ENCODE assay signal across 11 cellular contexts in genomic region chr9:136105398-136106135, GRCh38. TPM values are rescaled to one million over a fixed set of nuclear protein-coding genes. Genes with fewer than 3 reads are reported as not detected.
DNase-seq lines count a peak whose midpoint lies in the region; ATAC-seq and TF ChIP-seq lines count a peak whose summit lies in the region.
"Had no signal": no experiment of that assay in that cellular context is flagged by ENCODE, and none has a peak within 500 bp of the region (broad histone marks: within the 10 kb centered on the region; RNA-seq: fewer than 3 reads in every experiment).

No MANE protein-coding gene starts in this region.

- no peak overlapping the region for H3K4me3 ChIP-seq in A673 (ENCODE audit: low read depth, low read length, poor library complexity, severe bottlenecking)
- H3K4me3 ChIP-seq in GM23248 = no peak overlapping the region

- in situ Hi-C loops in GM23248 (cut with MboI) = no loop called here

- POLR2A ChIA-PET in A673 (lab: Charles Lee; ENCODE audit: low non-redundant PET) = interaction anchor here (0.6 kb wide), 1 partner anchor 20 kb away, joined by 5 read pairs; no protein-coding TSS in a partner anchor

- no peaks in the 10 kb centered on the region for H4K20me1 ChIP-seq in GM23248 (ENCODE audit: insufficient read depth)

- no peak overlapping the region for H3K4me2 ChIP-seq in GM23248 (ENCODE audit: unreplicated experiment)

- no peak for ATAC-seq in activated T-helper 17 cell treated with anti-CD3 and anti-CD28 coated beads, Interleukin-2, amount 50 U/mL, for 72 hours (replicated peaks)
- ATAC-seq in left colon (no peak), HG02970 (IDR thresholded peaks at IDR 0.05; ENCODE audit: low FRiP score, unreplicated experiment) (no peak)
- ATAC-seq: Panc1 had no signal

- H3K79me2 ChIP-seq in GM23248 (ENCODE audit: insufficient read depth) = no peaks in the 10 kb centered on the region

- no peak overlapping the region for H2AFZ ChIP-seq in GM23248

- H3K27me3 ChIP-seq in A673 (replicated peaks; ENCODE audit: insufficient read depth, low read depth, low read length, poor library complexity) (no peaks in the 10 kb centered on the region), GM23248 (replicated peaks; ENCODE audit: insufficient read depth) (no peaks in the 10 kb centered on the region)

- H3K27ac Mint-ChIP-seq in activated T-helper 17 cell treated with anti-CD3 and anti-CD28 coated beads, Interleukin-2, amount 50 U/mL, for 72 hours = peak overlapping the region; percentile 30

- H3K4me1 ChIP-seq in A673 (ENCODE audit: insufficient read depth, low read length, poor library complexity, severe bottlenecking) (peaks cover 64% of the 10 kb centered on the region), GM23248 (ENCODE audit: insufficient read depth) (peaks cover 12% of the 10 kb centered on the region)

- TF ChIP-seq CTCF in A673 (conservative IDR thresholded peaks at IDR 0.05; ENCODE audit: low read depth, low read length) = no peak

- no peaks in the 10 kb centered on the region for H3K27me3 Mint-ChIP-seq in activated T-helper 17 cell treated with anti-CD3 and anti-CD28 coated beads, Interleukin-2, amount 50 U/mL, for 72 hours
- H3K27me3 Mint-ChIP-seq: stimulated activated naive CD8-positive, alpha-beta T cell treated with anti-CD3 and anti-CD28 coated beads, Interleukin-15, amount 100 ng/mL, for 72 hours had no signal

- H3K27ac ChIP-seq in A673 (ENCODE audit: low read depth, low read length, poor library complexity, severe bottlenecking) = no peak overlapping the region
- H3K27ac ChIP-seq in GM23248 = no peak overlapping the region

- H3K36me3 Mint-ChIP-seq in activated T-helper 17 cell treated with anti-CD3 and anti-CD28 coated beads, Interleukin-2, amount 50 U/mL, for 72 hours (ENCODE audit: low read depth) = no peaks in the 10 kb centered on the region

- intact Hi-C loops in A673 (cut with micrococcal nuclease; ENCODE audit: unreplicated experiment) = no loop called here
- intact Hi-C loops in left colon (cut with DNase I, micrococcal nuclease) = no loop called here

- H3K9me3 Mint-ChIP-seq in activated T-helper 17 cell treated with anti-CD3 and anti-CD28 coated beads, Interleukin-2, amount 50 U/mL, for 72 hours = no peaks in the 10 kb centered on the region
- H3K9me3 Mint-ChIP-seq: stimulated activated naive CD8-positive, alpha-beta T cell treated with anti-CD3 and anti-CD28 coated beads, Interleukin-15, amount 100 ng/mL, for 72 hours had no signal

- no peaks in the 10 kb centered on the region for H3F3A ChIP-seq in GM23248 (ENCODE audit: insufficient read depth)

- DNase-seq in A673 (ENCODE audit: low spot score) (peak; percentile 65), GM23248 (peak; percentile 19), hepatic stellate cell (ENCODE audit: low spot score) (peak; percentile 76), left colon (no peak), ureter (ENCODE audit: low spot score) (no peak), NCI-H1417 (lab: John Stamatoyannopoulos, UW) (no peak)
- DNase-seq: Caco-2 had no signal

- peak overlapping the region; percentile 82 for H3K4me3 Mint-ChIP-seq in activated T-helper 17 cell treated with anti-CD3 and anti-CD28 coated beads, Interleukin-2, amount 50 U/mL, for 72 hours

- H3K9me3 ChIP-seq in A673 (ENCODE audit: low read depth, low read length, poor library complexity, severe bottlenecking) (no peaks in the 10 kb centered on the region), GM23248 (ENCODE audit: low read depth) (no peaks in the 10 kb centered on the region)
- H3K9me3 ChIP-seq: Caco-2 had no signal

- no peaks in the 10 kb centered on the region for H3K9me2 ChIP-seq in GM23248 (ENCODE audit: insufficient read depth)

- no peak overlapping the region for H3K9ac ChIP-seq in GM23248

- peaks cover 10% of the 10 kb centered on the region for H3K4me1 Mint-ChIP-seq in activated T-helper 17 cell treated with anti-CD3 and anti-CD28 coated beads, Interleukin-2, amount 50 U/mL, for 72 hours

- 14% methylated on average over 16 to 17 of the region's 17 CpGs for WGBS in GM23248 (ENCODE audit: low coverage in 1 of 2, low lambda C conversion rate in 2 of 2, missing lambda C conversion rate in 2 of 2), 2 experiments

- no TSS peak for BruUV-seq in A673 (replicated peaks; lab: Mats Ljungman, UMichigan)

- H3K36me3 ChIP-seq in A673 (ENCODE audit: insufficient read depth, low read length, poor library complexity, severe bottlenecking) (no peaks in the 10 kb centered on the region), GM23248 (ENCODE audit: low read depth) (no peaks in the 10 kb centered on the region)

- CTCF ChIA-PET in A673 (lab: Charles Lee) = no interaction called here

RNA-seq across cellular contexts. Expression of gene NACC2, which starts 10.5 kb away (rescaled TPM):
- total RNA-seq in A673 (2021) (19.5 and 22.7 TPM in 2 replicates), left colon (10 to 100 TPM; 16.0 to 25.2 TPM), ureter (36.0 TPM)
- 30.7 and 35.9 TPM in 2 replicates for total RNA-seq in GM23248 (2014; rRNA removed; shearing (Covaris generic))
- 5.2 and 5.3 TPM in 2 replicates for polyA plus RNA-seq in GM23248 (2016; fragmentation: Nextera tagmentation; extraction: Ambion mirVana)
- total RNA-seq in activated T-helper 17 cell treated with anti-CD3 and anti-CD28 coated beads, Interleukin-2, amount 50 U/mL, for 72 hours = 1 to 10 TPM; 7.8 to 9.7 TPM

RNA-seq across cellular contexts. Expression of gene TMEM250, which starts 13.1 kb away (rescaled TPM):
- total RNA-seq in A673 (2021) (44.7 and 48.4 TPM in 2 replicates), left colon (10 to 100 TPM; 51.0 to 59.3 TPM), ureter (31.8 TPM)
- 69.7 and 94.0 TPM in 2 replicates for total RNA-seq in GM23248 (2014; rRNA removed; shearing (Covaris generic))
- polyA plus RNA-seq in GM23248 (2016; fragmentation: Nextera tagmentation; extraction: Ambion mirVana) = 25.2 and 25.9 TPM in 2 replicates
- 10 to 100 TPM; 28.2 to 37.7 TPM for total RNA-seq in activated T-helper 17 cell treated with anti-CD3 and anti-CD28 coated beads, Interleukin-2, amount 50 U/mL, for 72 hours

Comparison
In these comparisons a context has a peak if more than half of its experiments do, and no peak if none do; other contexts are left out.
1. DNase-seq: peak in A673 (single experiment), GM23248 (single experiment) and hepatic stellate cell (single experiment); none in left colon (0 of 2), ureter (single experiment) and NCI-H1417 (0 of 3).